Comparison of ENCODE assay signal across 21 cellular contexts in the genomic region with DNA sequence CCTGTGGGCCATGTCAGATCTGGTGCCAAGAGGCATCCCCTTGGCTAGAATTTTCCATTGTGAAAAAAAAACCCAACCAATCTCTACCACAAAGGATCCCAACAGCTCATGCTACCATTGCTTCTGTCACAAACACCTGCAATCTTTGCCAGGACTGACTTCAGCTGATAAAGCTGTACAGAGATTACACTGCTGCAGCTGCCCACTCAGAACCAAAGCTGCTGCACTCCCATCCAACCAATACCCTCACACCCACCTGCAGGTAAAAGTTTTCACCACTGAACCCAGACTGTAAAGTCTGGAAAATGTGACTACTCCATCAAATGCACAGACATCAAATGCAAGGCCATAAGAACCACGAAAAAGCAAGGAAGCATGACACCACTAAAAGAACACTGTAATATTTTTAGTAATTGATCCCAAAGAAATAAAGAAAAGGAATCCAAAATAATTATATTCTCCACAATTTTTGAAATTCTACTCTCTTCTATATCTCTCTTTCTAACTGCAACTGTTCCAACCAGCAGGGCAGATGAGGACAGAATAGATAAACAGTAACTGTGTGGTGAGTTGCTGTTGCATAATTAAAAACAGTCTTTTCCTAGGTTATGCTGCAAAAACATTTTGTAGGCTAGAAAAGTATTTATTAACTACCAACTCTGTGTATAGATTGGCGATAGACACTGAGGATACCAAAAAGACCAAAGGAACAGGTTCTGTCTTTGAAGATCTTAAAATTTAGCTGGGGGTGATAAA.
DNase-seq lines count a peak whose midpoint lies in the region; ATAC-seq, FAIRE-seq and TF ChIP-seq lines count a peak whose summit lies in the region.
"Had no signal": no experiment of that assay in that cellular context is flagged by ENCODE, and none has a peak within 500 bp of the region (broad histone marks: within the 10 kb centered on the region; RNA-seq: fewer than 3 reads in every experiment).

No MANE protein-coding gene starts in this region.

- H3K36me3 ChIP-seq in right lobe of liver (no peaks in the 10 kb centered on the region), HepG2 (replicated peaks in 1 of 2; ENCODE audit: control insufficient read depth in 1 of 2, insufficient read depth in 2 of 2, low read length in 2 of 2) (no peaks in the 10 kb centered on the region), Loucy (ENCODE audit: insufficient read depth, low read length) (no peaks in the 10 kb centered on the region)
- H3K36me3 ChIP-seq: Peyer's patch had no signal

- peak; percentile 55 to 80 (median 75) for ATAC-seq in right lobe of liver
- ATAC-seq in HepG2: no peak
- ATAC-seq in GM18498 (IDR thresholded peaks at IDR 0.05; ENCODE audit: unreplicated experiment): no peak
- ATAC-seq: A549, Right ventricle myocardium inferior had no signal

- no peak overlapping the region for H3K4me3 ChIP-seq in right lobe of liver
- H3K4me3 ChIP-seq in HepG2 (replicated peaks in 1 of 3; ENCODE audit: insufficient read depth in 1 of 3, low read depth in 2 of 3, low read length in 3 of 3): no peak overlapping the region
- no peak overlapping the region for H3K4me3 ChIP-seq in Loucy (ENCODE audit: low read length, poor library complexity, severe bottlenecking)
- H3K4me3 ChIP-seq: A549, Peyer's patch had no signal

- H3K27ac ChIP-seq in right lobe of liver: no peak overlapping the region
- no peak overlapping the region for H3K27ac ChIP-seq in HepG2 (ENCODE audit: extremely low read length, insufficient read depth, low read length)
- H3K27ac ChIP-seq: A549, HL-60, Peyer's patch had no signal

- no peak for TF ChIP-seq RAD21 in HepG2 (CRISPR knock-in tag; IDR thresholded peaks at IDR 0.05)

- in situ Hi-C loops in HepG2 (cut with HindIII; ENCODE audit: extremely low pct_ligation_motif_present, low pct_unique_long_range_greater_than_20kb): no loop called here

- intact Hi-C loops in right lobe of liver (cut with DNase I) (loop anchor here in 1 of 2 donors (10.0 kb wide), 1 partner anchor 353 kb away; no protein-coding TSS in a partner anchor), HepG2 (cut with micrococcal nuclease; ENCODE audit: unreplicated experiment) (no loop called here)

- no peaks in the 10 kb centered on the region for H3K9me3 ChIP-seq in right lobe of liver
- no peaks in the 10 kb centered on the region for H3K9me3 ChIP-seq in HepG2 (ENCODE audit: low read length)
- no peaks in the 10 kb centered on the region for H3K9me3 ChIP-seq in Loucy (ENCODE audit: insufficient read depth, low read depth, low read length)
- H3K9me3 ChIP-seq: A549, Peyer's patch, SK-N-SH had no signal

- H3K79me2 ChIP-seq in HepG2 (ENCODE audit: insufficient read depth, low read length): no peaks in the 10 kb centered on the region
- no peaks in the 10 kb centered on the region for H3K79me2 ChIP-seq in Loucy (ENCODE audit: insufficient read depth, low read length)

- no peak for DNase-seq in right lobe of liver
- DNase-seq in HepG2 (ENCODE audit: low spot score): no peak
- DNase-seq in fibroblast of peridontal ligament (ENCODE audit: extremely low read depth): peak; percentile 41
- no peak for DNase-seq in HK-2 (ENCODE audit: unreplicated experiment)
- no peak for DNase-seq in DMS79 treated with DMSO at 0.1 percent for 48 hours (lab: John Stamatoyannopoulos, UW)
- DNase-seq: AML-193, COR-L47, H9, KBM-7, NCI-H1105 treated with DMSO at 0.1 percent for 48 hours, NCI-H1694 treated with DMSO at 0.1 percent for 48 hours, NCI-H2107, NCI-H2227 treated with DMSO at 0.1 percent for 48 hours, NCI-H524, Peyer's patch, SK-N-SH had no signal

- H2AFZ ChIP-seq in HepG2 (ENCODE audit: low read length) (no peak overlapping the region), Loucy (ENCODE audit: low read length) (peak overlapping the region; percentile 47; the same call in 1 of the 2 replicates)

- H3K27me3 ChIP-seq in right lobe of liver (no peaks in the 10 kb centered on the region), HepG2 (ENCODE audit: control insufficient read depth in 1 of 2, insufficient read depth in 2 of 2, low read length in 2 of 2) (no peaks in the 10 kb centered on the region), Loucy (ENCODE audit: insufficient read depth, low read length, poor library complexity, severe bottlenecking) (no peaks in the 10 kb centered on the region)
- H3K27me3 ChIP-seq: Peyer's patch had no signal

- CTCF ChIA-PET in HepG2 (lab: Yijun Ruan, JAX; ENCODE audit: low intra/inter-chr PET ratio, low total read pairs): no interaction called here

- H3K4me2 ChIP-seq in HepG2 (ENCODE audit: low read depth, low read length): no peak overlapping the region
- H3K4me2 ChIP-seq in Loucy (ENCODE audit: low read depth, low read length, poor library complexity, severe bottlenecking): no peak overlapping the region
- H3K4me2 ChIP-seq: A549, SK-N-SH had no signal

- no peaks in the 10 kb centered on the region for H3K9me2 ChIP-seq in Loucy (replicated peaks; ENCODE audit: low read depth, low read length)
- H3K9me2 ChIP-seq: SK-N-SH had no signal

- no peaks in the 10 kb centered on the region for H3F3A ChIP-seq in Loucy (ENCODE audit: low read depth)

- no peaks in the 10 kb centered on the region for H4K20me1 ChIP-seq in HepG2 (ENCODE audit: insufficient read depth, low read length)
- H4K20me1 ChIP-seq in Loucy (ENCODE audit: insufficient read depth, low read length, poor library complexity, severe bottlenecking): no peaks in the 10 kb centered on the region

- H3K9ac ChIP-seq in HepG2 (ENCODE audit: insufficient read depth, low read depth, low read length) (no peak overlapping the region), Loucy (ENCODE audit: low read depth, low read length, poor library complexity, severe bottlenecking) (no peak overlapping the region)
- H3K9ac ChIP-seq: SK-N-SH had no signal

- POLR2A ChIA-PET in HepG2 (lab: Yijun Ruan, JAX): no interaction called here

- TF ChIP-seq EP300 in HepG2 (IDR thresholded peaks at IDR 0.05; ENCODE audit: low read depth in 2 of 2, low read length in 2 of 2) (no peak), HepG2 (CRISPR knock-in tag; IDR thresholded peaks at IDR 0.05; ENCODE audit: borderline replicate concordance) (no peak)

- no TSS peak for BruUV-seq in HepG2 (replicated peaks; lab: Mats Ljungman, UMichigan)

- TF ChIP-seq CTCF in right lobe of liver (IDR thresholded peaks at IDR 0.05) (no peak), HepG2 (CRISPR knock-in tag; IDR thresholded peaks at IDR 0.05) (no peak), Loucy (conservative IDR thresholded peaks at IDR 0.05; ENCODE audit: low read length) (no peak)

- WGBS in right lobe of liver (ENCODE audit: insufficient coverage, low coverage, low lambda C conversion rate, missing lambda C conversion rate): 38% methylated on average over 2 of the region's 2 CpGs
- WGBS in HepG2 (ENCODE audit: low lambda C conversion rate): 0% methylated on average over 2 of the region's 2 CpGs

- no peak for FAIRE-seq in HepG2 (lab: Jason Lieb, UNC)
- FAIRE-seq: A549 had no signal

- TF ChIP-seq POLR2A in right lobe of liver (IDR thresholded peaks at IDR 0.05): no peak
- no peak for TF ChIP-seq POLR2A in HepG2 (IDR thresholded peaks at IDR 0.05; ENCODE audit: insufficient read depth in 1 of 2, low read depth in 2 of 2, low read length in 2 of 2)

- H3K4me1 ChIP-seq in right lobe of liver (peaks cover 0 to 6% (median 0%) of the 10 kb centered on the region in 4 donors), HepG2 (ENCODE audit: insufficient read depth, low read length) (no peaks in the 10 kb centered on the region), Loucy (ENCODE audit: insufficient read depth, low read length, poor library complexity, severe bottlenecking) (peaks cover 33% of the 10 kb centered on the region)
- H3K4me1 ChIP-seq: A549, Peyer's patch had no signal

TF ChIP-seq in HepG2, 621 proteins besides CTCF, POLR2A, EP300 and RAD21:
- no peak for TF ChIP-seq ZNF331 (CRISPR knock-in tag; IDR thresholded peaks at IDR 0.05)
- TF ChIP-seq CENPT (CRISPR knock-in tag; IDR thresholded peaks at IDR 0.05; ENCODE audit: low read depth): no peak
- TF ChIP-seq, protein P1, sequence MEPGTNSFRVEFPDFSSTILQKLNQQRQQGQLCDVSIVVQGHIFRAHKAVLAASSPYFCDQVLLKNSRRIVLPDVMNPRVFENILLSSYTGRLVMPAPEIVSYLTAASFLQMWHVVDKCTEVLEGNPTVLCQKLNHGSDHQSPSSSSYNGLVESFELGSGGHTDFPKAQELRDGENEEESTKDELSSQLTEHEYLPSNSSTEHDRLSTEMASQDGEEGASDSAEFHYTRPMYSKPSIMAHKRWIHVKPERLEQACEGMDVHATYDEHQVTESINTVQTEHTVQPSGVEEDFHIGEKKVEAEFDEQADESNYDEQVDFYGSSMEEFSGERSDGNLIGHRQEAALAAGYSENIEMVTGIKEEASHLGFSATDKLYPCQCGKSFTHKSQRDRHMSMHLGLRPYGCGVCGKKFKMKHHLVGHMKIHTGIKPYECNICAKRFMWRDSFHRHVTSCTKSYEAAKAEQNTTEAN (CRISPR knock-in tag; conservative IDR thresholded peaks at IDR 0.05): no peak
- no peak for TF ChIP-seq TCF7L2 (IDR thresholded peaks at IDR 0.05; ENCODE audit: low read depth, low read length)
- TF ChIP-seq HNRNPLL (IDR thresholded peaks at IDR 0.05; ENCODE audit: low read depth, low read length, poor library complexity, severe bottlenecking): no peak
- TF ChIP-seq ZNF530 (CRISPR knock-in tag; IDR thresholded peaks at IDR 0.05; ENCODE audit: low read depth): no peak
- TF ChIP-seq DMAP1 (CRISPR knock-in tag; IDR thresholded peaks at IDR 0.05): no peak
- no peak for TF ChIP-seq MLLT10 (CRISPR knock-in tag; IDR thresholded peaks at IDR 0.05)
- no peak for TF ChIP-seq PLRG1 (conservative IDR thresholded peaks at IDR 0.05)
- TF ChIP-seq KLF9 (CRISPR knock-in tag; IDR thresholded peaks at IDR 0.05; ENCODE audit: low read depth): no peak
- TF ChIP-seq SIN3A (IDR thresholded peaks at IDR 0.05; ENCODE audit: borderline replicate concordance, low read depth, low read length): no peak
- TF ChIP-seq CEBPG (CRISPR knock-in tag; IDR thresholded peaks at IDR 0.05): no peak
- TF ChIP-seq ATRX (CRISPR knock-in tag; IDR thresholded peaks at IDR 0.05; ENCODE audit: borderline replicate concordance): no peak

Comparison
In these comparisons a context has a peak if more than half of its experiments do, and no peak if none do; other contexts are left out.
1. ATAC-seq: peak in right lobe of liver (4 of 4); none in HepG2 (single experiment) and GM18498 (single experiment).